In genomic region chr6:166342293-166343156, GRCh38 we compare ENCODE assay signal across 1 cellular context.
TF ChIP-seq lines count a peak whose summit lies in the region.

Gene SFT2D1, minus strand, starts transcription at chr6:166342545. Its CDS starts 64 bp downstream, at chr6:166342481.

TF ChIP-seq in HepG2, 621 proteins besides CTCF, POLR2A, EP300 and RAD21 (continued from another document and continues in another):
- TF ChIP-seq GMEB2 (CRISPR knock-in tag; IDR thresholded peaks at IDR 0.05; ENCODE audit: low read depth): peak; percentile 80
- TF ChIP-seq MTF2 (CRISPR knock-in tag; IDR thresholded peaks at IDR 0.05; ENCODE audit: borderline replicate concordance): peak; percentile 77; the same call in 1 of the 2 replicates
- TF ChIP-seq DRAP1 (CRISPR knock-in tag; IDR thresholded peaks at IDR 0.05): peak; percentile 83
- no peak for TF ChIP-seq ATM (IDR thresholded peaks at IDR 0.05; ENCODE audit: borderline replicate concordance)
- peak; percentile 80 for TF ChIP-seq ZNF766 (CRISPR knock-in tag; IDR thresholded peaks at IDR 0.05; ENCODE audit: borderline replicate concordance)
- TF ChIP-seq MAZ (IDR thresholded peaks at IDR 0.05; ENCODE audit: borderline replicate concordance, low read depth, low read length): peak; percentile 48; the same call in 1 of the 2 replicates
- TF ChIP-seq MAZ (CRISPR knock-in tag; IDR thresholded peaks at IDR 0.05; ENCODE audit: low read depth): peak; percentile 80
- TF ChIP-seq SRSF9 (IDR thresholded peaks at IDR 0.05; ENCODE audit: borderline replicate concordance, insufficient read depth, low read depth, low read length, poor library complexity, severe bottlenecking): no peak
- no peak for TF ChIP-seq ZNF468 (CRISPR knock-in tag; IDR thresholded peaks at IDR 0.05)
- TF ChIP-seq ZNF879 (CRISPR knock-in tag; IDR thresholded peaks at IDR 0.05): peak; percentile 54; the same call in 1 of the 2 replicates
- peak; percentile 80; the same call in 1 of the 2 replicates for TF ChIP-seq PHF21A (CRISPR knock-in tag; IDR thresholded peaks at IDR 0.05)
- peak; percentile 92; the same call in 1 of the 2 replicates for TF ChIP-seq GLMP (CRISPR knock-in tag; IDR thresholded peaks at IDR 0.05; ENCODE audit: borderline replicate concordance)
- peak; percentile 93; the same call in 1 of the 2 replicates for TF ChIP-seq EED (CRISPR knock-in tag; IDR thresholded peaks at IDR 0.05)
- peak; percentile 14; the same call in 1 of the 2 replicates for TF ChIP-seq RBAK (CRISPR knock-in tag; IDR thresholded peaks at IDR 0.05)
- TF ChIP-seq JARID2 (CRISPR knock-in tag; IDR thresholded peaks at IDR 0.05; ENCODE audit: insufficient replicate concordance): peak; percentile 79
- TF ChIP-seq TCF7L2 (IDR thresholded peaks at IDR 0.05; ENCODE audit: low read depth, low read length): no peak
- TF ChIP-seq ZNF484 (CRISPR knock-in tag; IDR thresholded peaks at IDR 0.05; ENCODE audit: borderline replicate concordance, low read depth): 0 out of 2 replicates have a peak, but pooled peaks have one; percentile 70
- TF ChIP-seq ZNF546 (CRISPR knock-in tag; conservative IDR thresholded peaks at IDR 0.05): peak; percentile 82
- peak; percentile 77; the same call in 1 of the 2 replicates for TF ChIP-seq STAT6 (CRISPR knock-in tag; IDR thresholded peaks at IDR 0.05; ENCODE audit: borderline replicate concordance)
- peak; percentile 79; the same call in 1 of the 2 replicates for TF ChIP-seq HBP1 (CRISPR knock-in tag; IDR thresholded peaks at IDR 0.05; ENCODE audit: low read depth)
- TF ChIP-seq ZSCAN22 (CRISPR knock-in tag; IDR thresholded peaks at IDR 0.05): no peak
- TF ChIP-seq ZNF740 (CRISPR knock-in tag; IDR thresholded peaks at IDR 0.05): 0 out of 2 replicates have a peak, but pooled peaks have one; percentile 24
- TF ChIP-seq REST (IDR thresholded peaks at IDR 0.05; ENCODE audit: borderline replicate concordance in 1 of 2, low read depth in 1 of 2, low read length in 2 of 2): 0 out of 4 replicates have a peak, but pooled peaks of 1 of the 2 experiments have one; percentile 48
- 0 out of 2 replicates have a peak, but pooled peaks have one; percentile 95 for TF ChIP-seq AHR (CRISPR knock-in tag; IDR thresholded peaks at IDR 0.05)
- TF ChIP-seq ZNF549 (CRISPR knock-in tag; IDR thresholded peaks at IDR 0.05): peak; percentile 42; the same call in 1 of the 2 replicates
- TF ChIP-seq CHCHD3 (CRISPR knock-in tag; IDR thresholded peaks at IDR 0.05): no peak
- TF ChIP-seq ZSCAN9 (CRISPR knock-in tag; IDR thresholded peaks at IDR 0.05; ENCODE audit: borderline replicate concordance): 0 out of 2 replicates have a peak, but pooled peaks have one; percentile 81
- peak; percentile 90 for TF ChIP-seq HINFP (CRISPR knock-in tag; IDR thresholded peaks at IDR 0.05; ENCODE audit: low read depth)
- TF ChIP-seq MXI1 (IDR thresholded peaks at IDR 0.05; ENCODE audit: borderline replicate concordance, low read depth, low read length): no peak; the same call in 2 of the 3 replicates
- peak; percentile 91; the same call in 1 of the 2 replicates for TF ChIP-seq TBP (CRISPR knock-in tag; IDR thresholded peaks at IDR 0.05)
- no peak; the same call in 1 of the 2 replicates for TF ChIP-seq ZNF747 (CRISPR knock-in tag; IDR thresholded peaks at IDR 0.05; ENCODE audit: borderline replicate concordance)
- TF ChIP-seq RNF2 (conservative IDR thresholded peaks at IDR 0.05; ENCODE audit: low read depth): peak; percentile 86
- peak; percentile 28 for TF ChIP-seq SIN3B (IDR thresholded peaks at IDR 0.05; ENCODE audit: low read length)
- TF ChIP-seq MEIS2 (CRISPR knock-in tag; IDR thresholded peaks at IDR 0.05): peak; percentile 85; the same call in 1 of the 2 replicates
- TF ChIP-seq ZNF572 (CRISPR knock-in tag; IDR thresholded peaks at IDR 0.05): peak; percentile 85
- 0 out of 2 replicates have a peak, but pooled peaks have one; percentile 47 for TF ChIP-seq CBFB (CRISPR knock-in tag; IDR thresholded peaks at IDR 0.05)
- peak; percentile 84; the same call in 1 of the 2 replicates for TF ChIP-seq GLI4 (CRISPR knock-in tag; IDR thresholded peaks at IDR 0.05; ENCODE audit: borderline replicate concordance)
- TF ChIP-seq NR0B2 (CRISPR knock-in tag; IDR thresholded peaks at IDR 0.05): peak; percentile 94
- no peak for TF ChIP-seq SRSF4 (IDR thresholded peaks at IDR 0.05; ENCODE audit: low read depth, low read length, poor library complexity, severe bottlenecking)
- TF ChIP-seq SIX4 (CRISPR knock-in tag; IDR thresholded peaks at IDR 0.05): peak; percentile 13; the same call in 1 of the 2 replicates
- peak; percentile 91 for TF ChIP-seq ZBTB4 (CRISPR knock-in tag; IDR thresholded peaks at IDR 0.05; ENCODE audit: borderline replicate concordance)
- TF ChIP-seq ZNF709 (CRISPR knock-in tag; IDR thresholded peaks at IDR 0.05): peak; percentile 92
- TF ChIP-seq ZSCAN30 (CRISPR knock-in tag; IDR thresholded peaks at IDR 0.05): peak; percentile 33; the same call in 1 of the 2 replicates
